ENCODE assay signal across 1 cellular context in genomic region chr3:161600185-161600584, GRCh38.
TF ChIP-seq lines count a peak whose summit lies in the region.

No MANE protein-coding gene starts in this region.

TF ChIP-seq in GM23338, 12 proteins besides CTCF, POLR2A, EP300 and RAD21 (continued from another document):
- no peak for TF ChIP-seq ZNF462 (CRISPR knock-in tag; IDR thresholded peaks at IDR 0.05)
- TF ChIP-seq REST (IDR thresholded peaks at IDR 0.05; ENCODE audit: unreplicated experiment), result no peak
- TF ChIP-seq NANOG (IDR thresholded peaks at IDR 0.05; ENCODE audit: borderline replicate concordance), result no peak
- no peak for TF ChIP-seq ZNF114 (CRISPR knock-in tag; IDR thresholded peaks at IDR 0.05)
- TF ChIP-seq CREB1 (CRISPR knock-in tag; IDR thresholded peaks at IDR 0.05; ENCODE audit: low read depth), result no peak
